1 cellular context compared by ENCODE assay signal in the genomic region with DNA sequence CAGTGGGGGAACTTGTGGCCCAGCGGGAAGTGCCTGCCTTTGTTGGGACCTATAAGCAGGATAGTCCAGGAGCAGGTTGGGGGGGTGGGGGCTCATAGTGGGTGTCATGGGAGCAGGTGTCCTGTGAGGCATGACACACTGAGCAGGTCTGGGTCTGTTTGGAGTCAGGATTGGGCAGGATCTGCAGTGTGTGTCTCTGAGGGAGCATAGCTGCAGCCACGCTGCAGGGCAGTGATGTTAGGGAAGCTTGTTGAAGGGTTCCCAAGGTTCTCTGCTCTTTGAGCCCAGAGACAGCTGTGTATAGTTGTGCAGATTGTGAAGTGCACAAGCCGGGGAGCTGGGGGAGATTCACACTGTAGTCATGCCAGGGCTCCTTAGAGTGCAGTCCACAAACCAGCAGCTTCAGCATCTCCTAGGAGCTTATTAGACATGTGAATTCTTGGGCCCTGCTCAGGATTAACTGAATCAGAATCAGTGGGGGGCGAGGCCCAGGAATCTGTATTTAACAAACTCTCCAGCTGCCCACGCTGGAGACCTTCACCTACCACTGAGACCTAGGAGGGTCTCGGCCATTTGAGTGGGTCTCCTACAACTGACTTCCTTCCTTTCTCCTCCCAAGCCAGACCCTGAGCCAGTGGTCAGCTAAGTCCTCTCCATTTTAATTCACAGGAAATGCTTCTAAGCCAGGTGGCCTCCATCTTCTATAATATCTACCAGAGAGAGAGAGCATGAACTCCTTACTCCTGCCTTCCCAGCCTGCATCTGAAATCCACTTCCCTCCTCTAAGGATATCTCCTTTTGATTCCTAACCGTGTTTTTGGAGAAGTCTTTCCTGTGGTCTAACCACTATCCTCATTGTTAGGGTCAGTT.
TF ChIP-seq lines count a peak whose summit lies in the region.

No MANE protein-coding gene starts in this region.

TF ChIP-seq in K562, 482 proteins besides CTCF, POLR2A, EP300 and RAD21:
- TF ChIP-seq BRF1 (IDR thresholded peaks at IDR 0.05; ENCODE audit: borderline replicate concordance, extremely low read depth, insufficient read length) (no peak), POLR2AphosphoS5 (IDR thresholded peaks at IDR 0.05; ENCODE audit: control insufficient read depth, insufficient read depth, low read depth, low read length) (peak; percentile 38; the same call in 1 of the 2 replicates), ZKSCAN1 (IDR thresholded peaks at IDR 0.05; ENCODE audit: low read depth, low read length) (no peak), CBFA2T3 (IDR thresholded peaks at IDR 0.05) (peak; percentile 56)
